In genomic region chr1:52552505-52553371, GRCh38 we compare ENCODE assay signal across 8 cellular contexts. TPM values are rescaled to one million over a fixed set of nuclear protein-coding genes. Genes with fewer than 3 reads are reported as not detected.
A peak's percentile ranks its signal among the peaks of the same experiment; 100 is the strongest.
DNase-seq lines count a peak whose midpoint lies in the region; ATAC-seq and TF ChIP-seq lines count a peak whose summit lies in the region.

Gene TUT4 (minus strand): TSS chr1:52553092. CDS start chr1:52526280, 26,812 bp downstream.

- H3K4me3 ChIP-seq in lung, result peak within 1 kb of the TSS; percentile 69

- peaks cover 21% of the 10 kb centered on the region for H3K4me1 Mint-ChIP-seq in activated CD4-positive, alpha-beta memory T cell treated with anti-CD3 and anti-CD28 coated beads, Interleukin-2, amount 10 ng/mL, durations not matched to agents 7 days and 5 days

- CTCF ChIA-PET in activated CD4-positive, alpha-beta memory T cell treated with anti-CD3 and anti-CD28 coated beads, Interleukin-2, amount 10 ng/mL, durations not matched to agents 7 days and 5 days (lab: Charles Lee), result interaction anchor here (0.6 to 1.5 kb wide), 3 partner anchors 132 to 148 kb away, joined by 3 to 10 read pairs (median 5); partner anchors contain the start of genes ORC1 and PRPF38A

- POLR2A ChIA-PET in activated CD4-positive, alpha-beta memory T cell treated with anti-CD3 and anti-CD28 coated beads, Interleukin-2, amount 10 ng/mL, durations not matched to agents 7 days and 5 days (lab: Charles Lee), result interaction anchor here (0.6 to 2.6 kb wide), 28 partner anchors 9 to 807 kb away, joined by 3 to 43 read pairs (median 4); partner anchors contain the start of genes GPX7, ORC1, PRPF38A and SHISAL2A

- H3K9me3 ChIP-seq in lung (ENCODE audit: control insufficient read depth in 2 of 2, insufficient read depth in 1 of 2, low read length in 1 of 2), result no peaks in the 10 kb centered on the region

- peak within 1 kb of the TSS; percentile 88 to 91 for H3K27ac ChIP-seq in lung (ENCODE audit: low read depth in 1 of 2, low read length in 1 of 2)

- no peaks in the 10 kb centered on the region for H3K9me3 Mint-ChIP-seq in activated CD4-positive, alpha-beta memory T cell treated with anti-CD3 and anti-CD28 coated beads, Interleukin-2, amount 10 ng/mL, durations not matched to agents 7 days and 5 days

- H3K27me3 ChIP-seq in lung (ENCODE audit: control insufficient read depth, insufficient read depth), result no peaks in the 10 kb centered on the region

- 0 to 1% methylated on average over 54 to 68 of the region's 68 CpGs for WGBS in lung, 2 donors

- TF ChIP-seq CTCF in lung (IDR thresholded peaks at IDR 0.05; ENCODE audit: control extremely low read depth, extremely low read depth), result no peak

- no peak within 1 kb of the TSS for H3K4me3 Mint-ChIP-seq in activated CD4-positive, alpha-beta memory T cell treated with anti-CD3 and anti-CD28 coated beads, Interleukin-2, amount 10 ng/mL, durations not matched to agents 7 days and 5 days

- no peaks in the 10 kb centered on the region for H3K27me3 Mint-ChIP-seq in activated CD4-positive, alpha-beta memory T cell treated with anti-CD3 and anti-CD28 coated beads, Interleukin-2, amount 10 ng/mL, durations not matched to agents 7 days and 5 days

- peak within 1 kb of the TSS; percentile 3 for H3K27ac Mint-ChIP-seq in activated CD4-positive, alpha-beta memory T cell treated with anti-CD3 and anti-CD28 coated beads, Interleukin-2, amount 10 ng/mL, durations not matched to agents 7 days and 5 days

- H3K36me3 ChIP-seq in lung (ENCODE audit: control insufficient read depth in 2 of 2, insufficient read depth in 2 of 2, low read length in 2 of 2), result no peaks in the 10 kb centered on the region

- peaks cover 0 to 9% of the 10 kb centered on the region in 2 donors for H3K4me1 ChIP-seq in lung (ENCODE audit: control insufficient read depth in 2 of 2, insufficient read depth in 2 of 2, low read length in 2 of 2)

- DNase-seq in AG08395 (ENCODE audit: low spot score) (peak; percentile 41), NCI-H69 (lab: John Stamatoyannopoulos, UW) (peak; percentile 91), lung (ENCODE audit: low spot score) (peak; percentile 84)
- DNase-seq in activated CD4-positive, alpha-beta memory T cell treated with anti-CD3 and anti-CD28 coated beads, Interleukin-2, amount 10 ng/mL, durations not matched to agents 7 days and 5 days, result peak; percentile 81
- DNase-seq in effector CD8-positive, alpha-beta T cell (lab: John Stamatoyannopoulos, UW), result peak; percentile 73
- DNase-seq in stimulated activated CD4-positive, alpha-beta T cell treated with anti-CD3 and anti-CD28 coated beads, TNF-alpha, amount 100 ng/mL, for 1 hour (ENCODE audit: low read depth in 3 of 3, low spot score in 1 of 3), result peak; percentile 38 to 56 (median 50)

- peak; percentile 47 for ATAC-seq in GM18909 (IDR thresholded peaks at IDR 0.05; ENCODE audit: poor library complexity, unreplicated experiment)
- peak; percentile 39 for ATAC-seq in HG03378 (IDR thresholded peaks at IDR 0.05; ENCODE audit: unreplicated experiment)
- peak; percentile 77 for ATAC-seq in lung (ENCODE audit: insufficient read depth, low FRiP score)

- H3K36me3 Mint-ChIP-seq in activated CD4-positive, alpha-beta memory T cell treated with anti-CD3 and anti-CD28 coated beads, Interleukin-2, amount 10 ng/mL, durations not matched to agents 7 days and 5 days (ENCODE audit: low read depth), result peaks cover 4% of the 10 kb centered on the region

RNA-seq across cellular contexts. Expression of gene TUT4, which starts in this region (rescaled TPM):
- total RNA-seq in activated CD4-positive, alpha-beta memory T cell treated with anti-CD3 and anti-CD28 coated beads, Interleukin-2, amount 10 ng/mL, durations not matched to agents 7 days and 5 days, result 10 to 100 TPM; 68.1 to 71.8 TPM
- 100 to 1,000 TPM in 1 of 2 donors, 10 to 100 TPM in 1; 37.2 to 142 TPM for total RNA-seq in lung
- 10 to 100 TPM; 16.4 to 19.9 TPM for polyA plus RNA-seq in lung

Comparison
In these comparisons a context has a peak if more than half of its experiments do, and no peak if none do; other contexts are left out.
1. Peak in every context shown above with its lines: DNase-seq, ATAC-seq, H3K4me3 ChIP-seq and H3K27ac ChIP-seq.
2. DNase-seq: peak in every context shown above with its lines; median percentile 91 in NCI-H69; 84 in lung; 81 in activated CD4-positive, alpha-beta memory T cell treated with anti-CD3 and anti-CD28 coated beads, Interleukin-2, amount 10 ng/mL, durations not matched to agents 7 days and 5 days; 73 in effector CD8-positive, alpha-beta T cell; 50 in stimulated activated CD4-positive, alpha-beta T cell treated with anti-CD3 and anti-CD28 coated beads, TNF-alpha, amount 100 ng/mL, for 1 hour; 41 in AG08395.